11 cellular contexts compared by ENCODE assay signal in genomic region chr11:96303067-96303466, GRCh38. TPM values are rescaled to one million over a fixed set of nuclear protein-coding genes. Genes with fewer than 3 reads are reported as not detected.
A peak's percentile ranks its signal among the peaks of the same experiment; 100 is the strongest.
DNase-seq lines count a peak whose midpoint lies in the region; ATAC-seq and TF ChIP-seq lines count a peak whose summit lies in the region.
"Had no signal": no experiment of that assay in that cellular context is flagged by ENCODE, and none has a peak within 500 bp of the region (broad histone marks: within the 10 kb centered on the region; RNA-seq: fewer than 3 reads in every experiment).

No MANE protein-coding gene starts in this region.

- H3K4me3 ChIP-seq in PC-9 (peak overlapping the region; percentile 9; the same call in 1 of the 2 replicates), osteoblast (ENCODE audit: insufficient read depth, low read length) (no peak overlapping the region)

- H3K36me3 ChIP-seq in PC-9 (ENCODE audit: low read depth) (peaks cover 24% of the 10 kb centered on the region; the same call in 1 of the 2 replicates), osteoblast (ENCODE audit: insufficient read depth, low read length) (peaks cover 5% of the 10 kb centered on the region)

- H2AFZ ChIP-seq in PC-9, result no peak overlapping the region
- H2AFZ ChIP-seq in osteoblast (ENCODE audit: low read length), result no peak overlapping the region

- H3K9me3 ChIP-seq in PC-9 (ENCODE audit: insufficient read depth, low read depth) (peaks cover 13% of the 10 kb centered on the region), osteoblast (ENCODE audit: low read depth, low read length) (no peaks in the 10 kb centered on the region)

- H3K27ac ChIP-seq in PC-9, result peak overlapping the region; percentile 79
- peak overlapping the region; percentile 100 for H3K27ac ChIP-seq in osteoblast (ENCODE audit: low read depth, low read length)

- POLR2A ChIA-PET in PC-9 (lab: Charles Lee; ENCODE audit: unreplicated experiment), result no interaction called here

- H3F3A ChIP-seq in PC-9 (ENCODE audit: insufficient read depth, low read depth), result peaks cover 53% of the 10 kb centered on the region

- TF ChIP-seq CTCF in PC-9 (conservative IDR thresholded peaks at IDR 0.05), result no peak
- TF ChIP-seq CTCF in osteoblast (IDR thresholded peaks at IDR 0.05; ENCODE audit: extremely low read depth, low read depth, low read length), result no peak

- peaks cover 63% of the 10 kb centered on the region for H3K4me1 ChIP-seq in PC-9 (replicated peaks; ENCODE audit: insufficient read depth)
- peaks cover 55% of the 10 kb centered on the region for H3K4me1 ChIP-seq in osteoblast (ENCODE audit: insufficient read depth, low read length)

- H3K9me2 ChIP-seq in PC-9 (ENCODE audit: insufficient read depth), result no peaks in the 10 kb centered on the region

- H3K79me2 ChIP-seq in PC-9 (ENCODE audit: low read depth) (peaks cover 89% of the 10 kb centered on the region), osteoblast (ENCODE audit: insufficient read depth, low read length) (peaks cover 72% of the 10 kb centered on the region)

- intact Hi-C loops in PC-9 (cut with micrococcal nuclease; ENCODE audit: unreplicated experiment), result no loop called here

- DNase-seq in EL (peak; percentile 79), PC-9 (peak in 1 of 2 experiments; percentile 93), dermis microvascular lymphatic vessel endothelial cell (ENCODE audit: low read depth in 2 of 2) (peak; percentile 85 to 93), osteoblast (ENCODE audit: insufficient read length, low spot score, missing footprints) (peak; percentile 68), iPS-NIHi11 (ENCODE audit: low spot score) (no peak), iPS-NIHi7 (ENCODE audit: extremely low spot score) (no peak)
- DNase-seq in activated CD8-positive, alpha-beta memory T cell treated with anti-CD3 and anti-CD28 coated beads for 24 hours, result no peak
- DNase-seq: GDM1, NCI-H146 had no signal

- BruUV-seq in PC-9 (replicated peaks; lab: Mats Ljungman, UMichigan), result no TSS peak

- no peaks in the 10 kb centered on the region for H3K27me3 ChIP-seq in PC-9 (ENCODE audit: insufficient read depth, low read depth)
- no peaks in the 10 kb centered on the region for H3K27me3 ChIP-seq in osteoblast (ENCODE audit: insufficient read depth, low read length)

- no peak for ATAC-seq in GM21360 (IDR thresholded peaks at IDR 0.05; ENCODE audit: unreplicated experiment)
- ATAC-seq: sciatic nerve had no signal

- H4K20me1 ChIP-seq in PC-9 (ENCODE audit: insufficient read depth) (no peaks in the 10 kb centered on the region), osteoblast (ENCODE audit: insufficient read depth, low read length) (peaks cover 8% of the 10 kb centered on the region)

- H3K4me2 ChIP-seq in PC-9, result peak overlapping the region; percentile 63
- peak overlapping the region; percentile 40 for H3K4me2 ChIP-seq in osteoblast (ENCODE audit: insufficient read depth, low read length)

- CTCF ChIA-PET in PC-9 (lab: Charles Lee), result no interaction called here

RNA-seq across cellular contexts. Expression of gene MAML2, which starts 39.9 kb away (rescaled TPM):
- 17.7 and 28.3 TPM in 2 replicates for total RNA-seq in PC-9 (2021)
- total RNA-seq in dermis microvascular lymphatic vessel endothelial cell, result 4.4 and 9.2 TPM in 2 replicates
- total RNA-seq in osteoblast, result 17.4 and 19.2 TPM in 2 replicates

Comparison
In these comparisons a context has a peak if more than half of its experiments do, and no peak if none do; other contexts are left out.
1. DNase-seq: peak in EL (single experiment), dermis microvascular lymphatic vessel endothelial cell (2 of 2) and osteoblast (single experiment); none in iPS-NIHi11 (single experiment), activated CD8-positive, alpha-beta memory T cell treated with anti-CD3 and anti-CD28 coated beads for 24 hours (single experiment) and iPS-NIHi7 (single experiment).